ENCODE assay signal across 17 cellular contexts in the genomic region with DNA sequence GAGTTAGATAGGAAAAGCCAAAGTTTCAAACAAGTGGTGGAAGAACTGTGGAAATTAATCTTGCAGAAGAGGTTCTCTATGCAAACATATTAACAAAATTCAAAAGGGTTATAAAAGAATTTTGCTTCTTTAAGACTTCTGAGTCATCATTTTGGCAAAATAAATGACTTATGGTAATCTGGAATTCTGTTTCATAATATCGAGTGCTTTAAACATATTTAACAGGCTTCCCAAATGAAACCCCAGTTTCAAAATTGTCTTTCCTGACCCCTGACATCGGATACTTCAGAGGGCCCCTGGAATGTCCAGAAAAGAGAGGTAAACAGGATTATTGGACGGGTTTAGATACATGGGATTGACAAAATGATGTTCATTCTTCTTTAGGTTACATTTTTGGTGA.
"Had no signal": no experiment of that assay in that cellular context is flagged by ENCODE, and none has a peak within 500 bp of the region (broad histone marks: within the 10 kb centered on the region; RNA-seq: fewer than 3 reads in every experiment).

No MANE protein-coding gene starts in this region.

- H3K9me3 ChIP-seq: prostate gland had no signal

- ATAC-seq: activated T-cell treated with anti-CD3 and anti-CD28 coated beads, Interleukin-2, amount 50 U/mL, for 72 hours; gastroesophageal sphincter; heart right ventricle; right cardiac atrium; stimulated activated naive CD8-positive, alpha-beta T cell treated with anti-CD3 and anti-CD28 coated beads, Interleukin-15, Interleukin-2, amounts not matched to agents 100 U/mL and 50 U/mL, for 24 hours had no signal

- H3K36me3 ChIP-seq: cardiac muscle cell, esophagus muscularis mucosa, gastroesophageal sphincter, heart right ventricle, prostate gland, transverse colon had no signal

- H3K27me3 ChIP-seq: cardiac muscle cell, esophagus muscularis mucosa, heart right ventricle, transverse colon had no signal

- H3K27ac ChIP-seq: cardiac muscle cell, esophagus muscularis mucosa, gastroesophageal sphincter, heart right ventricle, prostate gland, transverse colon had no signal

- DNase-seq: activated CD4-positive, alpha-beta T cell treated with anti-CD3 and anti-CD28 coated beads, Interleukin-2, amount 10 ng/mL, durations not matched to agents 24 days and 14 days; activated CD4-positive, CD25-positive, alpha-beta regulatory T cell; activated CD8-positive, alpha-beta memory T cell treated with anti-CD3 and anti-CD28 coated beads, Interleukin-2, amount 50 U/mL, for 48 hours; activated gamma-delta T cell; activated T-cell treated with anti-CD3 and anti-CD28 coated beads, Interleukin-2, amount 50 U/mL, for 72 hours; anterior cingulate cortex; effector CD4-positive, alpha-beta T cell; heart right ventricle; midbrain; right cardiac atrium; stimulated activated naive CD8-positive, alpha-beta T cell treated with anti-CD3 and anti-CD28 coated beads, Interleukin-15, Interleukin-2, amounts not matched to agents 100 U/mL and 50 U/mL, for 24 hours; transverse colon had no signal

- H3K4me3 ChIP-seq: cardiac muscle cell, esophagus muscularis mucosa, gastroesophageal sphincter, heart right ventricle, lung, prostate gland, transverse colon had no signal

- H3K4me1 ChIP-seq: esophagus muscularis mucosa, gastroesophageal sphincter, heart right ventricle, prostate gland, transverse colon had no signal
